20 cellular contexts compared by ENCODE assay signal in the genomic region with DNA sequence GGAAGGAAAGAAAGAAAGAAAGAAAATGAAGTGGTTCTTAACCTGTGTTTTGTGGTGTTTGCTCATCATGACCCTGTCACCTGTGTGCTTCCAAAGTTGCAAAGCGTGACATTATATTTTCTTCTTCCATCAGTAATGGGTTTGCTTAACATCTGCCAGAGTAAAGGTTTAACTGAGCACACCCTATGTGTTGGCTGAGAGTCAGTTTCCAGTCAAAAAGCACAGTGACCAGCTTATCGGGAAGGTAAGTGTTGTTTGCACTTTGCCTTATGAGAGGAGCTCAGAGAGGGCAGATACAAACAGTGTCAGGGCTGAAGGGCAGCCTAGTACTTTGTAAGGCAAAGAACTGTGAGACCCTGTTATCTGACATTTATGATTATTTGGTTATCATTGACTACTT.
A peak's percentile ranks its signal among the peaks of the same experiment; 100 is the strongest.
DNase-seq lines count a peak whose midpoint lies in the region; ATAC-seq and TF ChIP-seq lines count a peak whose summit lies in the region.
"Had no signal": no experiment of that assay in that cellular context is flagged by ENCODE, and none has a peak within 500 bp of the region (broad histone marks: within the 10 kb centered on the region; RNA-seq: fewer than 3 reads in every experiment).

No MANE protein-coding gene starts in this region.

- H3K9me2 ChIP-seq in GM23338 (ENCODE audit: insufficient read depth): no peaks in the 10 kb centered on the region

- H3K79me2 ChIP-seq in GM23338 (replicated peaks; ENCODE audit: insufficient read depth): no peaks in the 10 kb centered on the region

- H2AFZ ChIP-seq in GM23338: no peak overlapping the region

- no peaks in the 10 kb centered on the region for H4K20me1 ChIP-seq in GM23338 (replicated peaks; ENCODE audit: insufficient read depth)

- H3K36me3 ChIP-seq in colonic mucosa (no peaks in the 10 kb centered on the region), mucosa of descending colon (ENCODE audit: low read depth) (no peaks in the 10 kb centered on the region), GM23338 (ENCODE audit: insufficient read depth) (no peaks in the 10 kb centered on the region)
- H3K36me3 ChIP-seq: SJSA1 had no signal

- H3K9me3 Mint-ChIP-seq in GM23338: no peaks in the 10 kb centered on the region

- ATAC-seq in mucosa of descending colon (peak; percentile 83), HG03095 (IDR thresholded peaks at IDR 0.05; ENCODE audit: unreplicated experiment) (no peak), GM23338 (no peak)
- ATAC-seq: Right ventricle myocardium inferior had no signal

- H3K27ac ChIP-seq in colonic mucosa (no peak overlapping the region), GM23338 (ENCODE audit: low read depth) (no peak overlapping the region)
- H3K27ac ChIP-seq: SJSA1 had no signal

- H3K4me3 Mint-ChIP-seq in GM23338: no peak overlapping the region
- H3K4me3 Mint-ChIP-seq: B cell had no signal

- H3K4me1 Mint-ChIP-seq in GM23338: no peaks in the 10 kb centered on the region; the same call in 2 of the 3 replicates
- H3K4me1 Mint-ChIP-seq: B cell had no signal

- H3K27me3 Mint-ChIP-seq in GM23338 (ENCODE audit: insufficient read depth, low read depth, poor library complexity): no peaks in the 10 kb centered on the region

- no peaks in the 10 kb centered on the region for H3F3A ChIP-seq in GM23338 (replicated peaks; ENCODE audit: low read depth)

- H3K27me3 ChIP-seq in colonic mucosa: no peaks in the 10 kb centered on the region
- H3K27me3 ChIP-seq in GM23338 (ENCODE audit: insufficient read depth): no peaks in the 10 kb centered on the region
- H3K27me3 ChIP-seq: SJSA1 had no signal

- no peaks in the 10 kb centered on the region for H3K9me3 ChIP-seq in colonic mucosa
- no peaks in the 10 kb centered on the region for H3K9me3 ChIP-seq in mucosa of descending colon
- H3K9me3 ChIP-seq: SJSA1 had no signal

- DNase-seq in DMS53 (lab: John Stamatoyannopoulos, UW) (peak; percentile 87), NCI-H2029 (lab: John Stamatoyannopoulos, UW) (peak; percentile 59), colonic mucosa (peak; percentile 33), mucosa of descending colon (peak in 1 of 3 donors; percentile 49), Kasumi-1 (lab: John Stamatoyannopoulos, UW) (no peak), GM23338 (ENCODE audit: low spot score) (no peak), C1 segment of cervical spinal cord (lab: John Stamatoyannopoulos, UW) (no peak)
- DNase-seq: DND-41, KBM-7, MV-4-11, NCI-H1105 treated with DMSO at 0.1 percent for 48 hours, NCI-H1694, NCI-H2107, NCI-H748 treated with DMSO at 0.1 percent for 48 hours, OCI-M1, T-helper 1 cell had no signal

- H3K9ac ChIP-seq in colonic mucosa (ENCODE audit: low read depth in 2 of 2, low read length in 2 of 2): no peak overlapping the region

- no peak overlapping the region for H3K27ac Mint-ChIP-seq in GM23338
- H3K27ac Mint-ChIP-seq: B cell had no signal

- H3K4me3 ChIP-seq in colonic mucosa: no peak overlapping the region
- no peak overlapping the region for H3K4me3 ChIP-seq in mucosa of descending colon
- no peak overlapping the region for H3K4me3 ChIP-seq in GM23338
- H3K4me3 ChIP-seq: SJSA1 had no signal

- H3K4me1 ChIP-seq in colonic mucosa: peaks cover 3% of the 10 kb centered on the region
- peaks cover 3% of the 10 kb centered on the region for H3K4me1 ChIP-seq in mucosa of descending colon (ENCODE audit: low read depth)
- peaks cover 4% of the 10 kb centered on the region; the same call in 1 of the 2 replicates for H3K4me1 ChIP-seq in GM23338 (ENCODE audit: insufficient read depth)
- H3K4me1 ChIP-seq: SJSA1 had no signal

- H3K36me3 Mint-ChIP-seq in GM23338 (ENCODE audit: low read depth): no peaks in the 10 kb centered on the region

- intact Hi-C loops in colonic mucosa (cut with DNase I): no loop called here
- intact Hi-C loops in mucosa of descending colon (cut with DNase I, micrococcal nuclease): no loop called here

- TF ChIP-seq CTCF in colonic mucosa (IDR thresholded peaks at IDR 0.05) (no peak), mucosa of descending colon (IDR thresholded peaks at IDR 0.05) (no peak), GM23338 (conservative IDR thresholded peaks at IDR 0.05; ENCODE audit: low read depth in 2 of 2) (no peak)

- H3K4me2 ChIP-seq in GM23338: no peak overlapping the region

TF ChIP-seq in GM23338, 12 proteins besides CTCF, POLR2A, EP300 and RAD21 (continues in another document):
- no peak for TF ChIP-seq ZNF331 (CRISPR knock-in tag; IDR thresholded peaks at IDR 0.05; ENCODE audit: low read depth)
- TF ChIP-seq, protein P1, sequence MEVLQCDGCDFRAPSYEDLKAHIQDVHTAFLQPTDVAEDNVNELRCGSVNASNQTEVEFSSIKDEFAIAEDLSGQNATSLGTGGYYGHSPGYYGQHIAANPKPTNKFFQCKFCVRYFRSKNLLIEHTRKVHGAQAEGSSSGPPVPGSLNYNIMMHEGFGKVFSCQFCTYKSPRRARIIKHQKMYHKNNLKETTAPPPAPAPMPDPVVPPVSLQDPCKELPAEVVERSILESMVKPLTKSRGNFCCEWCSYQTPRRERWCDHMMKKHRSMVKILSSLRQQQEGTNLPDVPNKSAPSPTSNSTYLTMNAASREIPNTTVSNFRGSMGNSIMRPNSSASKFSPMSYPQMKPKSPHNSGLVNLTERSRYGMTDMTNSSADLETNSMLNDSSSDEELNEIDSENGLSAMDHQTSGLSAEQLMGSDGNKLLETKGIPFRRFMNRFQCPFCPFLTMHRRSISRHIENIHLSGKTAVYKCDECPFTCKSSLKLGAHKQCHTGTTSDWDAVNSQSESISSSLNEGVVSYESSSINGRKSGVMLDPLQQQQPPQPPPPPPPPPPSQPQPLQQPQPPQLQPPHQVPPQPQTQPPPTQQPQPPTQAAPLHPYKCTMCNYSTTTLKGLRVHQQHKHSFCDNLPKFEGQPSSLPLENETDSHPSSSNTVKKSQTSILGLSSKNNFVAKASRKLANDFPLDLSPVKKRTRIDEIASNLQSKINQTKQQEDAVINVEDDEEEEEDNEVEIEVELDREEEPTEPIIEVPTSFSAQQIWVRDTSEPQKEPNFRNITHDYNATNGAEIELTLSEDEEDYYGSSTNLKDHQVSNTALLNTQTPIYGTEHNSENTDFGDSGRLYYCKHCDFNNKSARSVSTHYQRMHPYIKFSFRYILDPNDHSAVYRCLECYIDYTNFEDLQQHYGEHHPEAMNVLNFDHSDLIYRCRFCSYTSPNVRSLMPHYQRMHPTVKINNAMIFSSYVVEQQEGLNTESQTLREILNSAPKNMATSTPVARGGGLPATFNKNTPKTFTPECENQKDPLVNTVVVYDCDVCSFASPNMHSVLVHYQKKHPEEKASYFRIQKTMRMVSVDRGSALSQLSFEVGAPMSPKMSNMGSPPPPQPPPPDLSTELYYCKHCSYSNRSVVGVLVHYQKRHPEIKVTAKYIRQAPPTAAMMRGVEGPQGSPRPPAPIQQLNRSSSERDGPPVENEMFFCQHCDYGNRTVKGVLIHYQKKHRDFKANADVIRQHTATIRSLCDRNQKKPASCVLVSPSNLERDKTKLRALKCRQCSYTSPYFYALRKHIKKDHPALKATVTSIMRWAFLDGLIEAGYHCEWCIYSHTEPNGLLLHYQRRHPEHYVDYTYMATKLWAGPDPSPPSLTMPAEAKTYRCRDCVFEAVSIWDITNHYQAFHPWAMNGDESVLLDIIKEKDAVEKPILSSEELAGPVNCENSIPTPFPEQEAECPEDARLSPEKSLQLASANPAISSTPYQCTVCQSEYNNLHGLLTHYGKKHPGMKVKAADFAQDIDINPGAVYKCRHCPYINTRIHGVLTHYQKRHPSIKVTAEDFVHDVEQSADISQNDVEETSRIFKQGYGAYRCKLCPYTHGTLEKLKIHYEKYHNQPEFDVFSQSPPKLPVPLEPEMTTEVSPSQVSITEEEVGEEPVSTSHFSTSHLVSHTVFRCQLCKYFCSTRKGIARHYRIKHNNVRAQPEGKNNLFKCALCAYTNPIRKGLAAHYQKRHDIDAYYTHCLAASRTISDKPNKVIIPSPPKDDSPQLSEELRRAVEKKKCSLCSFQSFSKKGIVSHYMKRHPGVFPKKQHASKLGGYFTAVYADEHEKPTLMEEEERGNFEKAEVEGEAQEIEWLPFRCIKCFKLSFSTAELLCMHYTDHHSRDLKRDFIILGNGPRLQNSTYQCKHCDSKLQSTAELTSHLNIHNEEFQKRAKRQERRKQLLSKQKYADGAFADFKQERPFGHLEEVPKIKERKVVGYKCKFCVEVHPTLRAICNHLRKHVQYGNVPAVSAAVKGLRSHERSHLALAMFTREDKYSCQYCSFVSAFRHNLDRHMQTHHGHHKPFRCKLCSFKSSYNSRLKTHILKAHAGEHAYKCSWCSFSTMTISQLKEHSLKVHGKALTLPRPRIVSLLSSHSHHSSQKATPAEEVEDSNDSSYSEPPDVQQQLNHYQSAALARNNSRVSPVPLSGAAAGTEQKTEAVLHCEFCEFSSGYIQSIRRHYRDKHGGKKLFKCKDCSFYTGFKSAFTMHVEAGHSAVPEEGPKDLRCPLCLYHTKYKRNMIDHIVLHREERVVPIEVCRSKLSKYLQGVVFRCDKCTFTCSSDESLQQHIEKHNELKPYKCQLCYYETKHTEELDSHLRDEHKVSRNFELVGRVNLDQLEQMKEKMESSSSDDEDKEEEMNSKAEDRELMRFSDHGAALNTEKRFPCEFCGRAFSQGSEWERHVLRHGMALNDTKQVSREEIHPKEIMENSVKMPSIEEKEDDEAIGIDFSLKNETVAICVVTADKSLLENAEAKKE (CRISPR knock-in tag; IDR thresholded peaks at IDR 0.05): no peak
- TF ChIP-seq, protein P2, sequence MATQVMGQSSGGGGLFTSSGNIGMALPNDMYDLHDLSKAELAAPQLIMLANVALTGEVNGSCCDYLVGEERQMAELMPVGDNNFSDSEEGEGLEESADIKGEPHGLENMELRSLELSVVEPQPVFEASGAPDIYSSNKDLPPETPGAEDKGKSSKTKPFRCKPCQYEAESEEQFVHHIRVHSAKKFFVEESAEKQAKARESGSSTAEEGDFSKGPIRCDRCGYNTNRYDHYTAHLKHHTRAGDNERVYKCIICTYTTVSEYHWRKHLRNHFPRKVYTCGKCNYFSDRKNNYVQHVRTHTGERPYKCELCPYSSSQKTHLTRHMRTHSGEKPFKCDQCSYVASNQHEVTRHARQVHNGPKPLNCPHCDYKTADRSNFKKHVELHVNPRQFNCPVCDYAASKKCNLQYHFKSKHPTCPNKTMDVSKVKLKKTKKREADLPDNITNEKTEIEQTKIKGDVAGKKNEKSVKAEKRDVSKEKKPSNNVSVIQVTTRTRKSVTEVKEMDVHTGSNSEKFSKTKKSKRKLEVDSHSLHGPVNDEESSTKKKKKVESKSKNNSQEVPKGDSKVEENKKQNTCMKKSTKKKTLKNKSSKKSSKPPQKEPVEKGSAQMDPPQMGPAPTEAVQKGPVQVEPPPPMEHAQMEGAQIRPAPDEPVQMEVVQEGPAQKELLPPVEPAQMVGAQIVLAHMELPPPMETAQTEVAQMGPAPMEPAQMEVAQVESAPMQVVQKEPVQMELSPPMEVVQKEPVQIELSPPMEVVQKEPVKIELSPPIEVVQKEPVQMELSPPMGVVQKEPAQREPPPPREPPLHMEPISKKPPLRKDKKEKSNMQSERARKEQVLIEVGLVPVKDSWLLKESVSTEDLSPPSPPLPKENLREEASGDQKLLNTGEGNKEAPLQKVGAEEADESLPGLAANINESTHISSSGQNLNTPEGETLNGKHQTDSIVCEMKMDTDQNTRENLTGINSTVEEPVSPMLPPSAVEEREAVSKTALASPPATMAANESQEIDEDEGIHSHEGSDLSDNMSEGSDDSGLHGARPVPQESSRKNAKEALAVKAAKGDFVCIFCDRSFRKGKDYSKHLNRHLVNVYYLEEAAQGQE (IDR thresholded peaks at IDR 0.05; ENCODE audit: unreplicated experiment): no peak

Comparison
In these comparisons a context has a peak if more than half of its experiments do, and no peak if none do; other contexts are left out.
1. DNase-seq: peak in DMS53 (single experiment), NCI-H2029 (single experiment) and colonic mucosa (single experiment); none in Kasumi-1 (0 of 2), GM23338 (single experiment) and C1 segment of cervical spinal cord (0 of 14).